In the genomic region with DNA sequence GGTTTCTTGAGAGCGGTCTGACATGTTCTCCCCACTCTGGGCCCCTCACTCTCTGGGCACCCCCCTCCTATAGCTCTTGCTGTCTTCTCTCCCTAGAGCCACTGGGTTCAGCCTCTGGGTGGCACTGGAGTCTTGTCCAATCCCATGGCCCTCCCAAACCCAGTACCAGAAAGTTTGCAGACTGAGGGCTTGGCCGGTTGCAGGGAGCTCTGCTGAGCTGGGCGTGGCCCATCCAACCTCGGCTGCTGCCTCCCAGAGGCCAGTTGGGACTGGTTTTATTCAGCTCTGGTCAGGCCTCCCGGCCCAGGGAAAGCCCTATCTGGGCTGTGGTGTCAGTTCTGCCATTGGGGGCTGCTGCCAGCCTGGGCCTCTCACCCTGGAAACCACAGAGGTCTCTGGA, we compare ENCODE assay signal across 1 cellular context.
TF ChIP-seq lines count a peak whose summit lies in the region.

No MANE protein-coding gene starts in this region.

TF ChIP-seq in H1, 55 proteins besides CTCF, POLR2A, EP300 and RAD21 (continued from another document):
- TF ChIP-seq, protein P1, sequence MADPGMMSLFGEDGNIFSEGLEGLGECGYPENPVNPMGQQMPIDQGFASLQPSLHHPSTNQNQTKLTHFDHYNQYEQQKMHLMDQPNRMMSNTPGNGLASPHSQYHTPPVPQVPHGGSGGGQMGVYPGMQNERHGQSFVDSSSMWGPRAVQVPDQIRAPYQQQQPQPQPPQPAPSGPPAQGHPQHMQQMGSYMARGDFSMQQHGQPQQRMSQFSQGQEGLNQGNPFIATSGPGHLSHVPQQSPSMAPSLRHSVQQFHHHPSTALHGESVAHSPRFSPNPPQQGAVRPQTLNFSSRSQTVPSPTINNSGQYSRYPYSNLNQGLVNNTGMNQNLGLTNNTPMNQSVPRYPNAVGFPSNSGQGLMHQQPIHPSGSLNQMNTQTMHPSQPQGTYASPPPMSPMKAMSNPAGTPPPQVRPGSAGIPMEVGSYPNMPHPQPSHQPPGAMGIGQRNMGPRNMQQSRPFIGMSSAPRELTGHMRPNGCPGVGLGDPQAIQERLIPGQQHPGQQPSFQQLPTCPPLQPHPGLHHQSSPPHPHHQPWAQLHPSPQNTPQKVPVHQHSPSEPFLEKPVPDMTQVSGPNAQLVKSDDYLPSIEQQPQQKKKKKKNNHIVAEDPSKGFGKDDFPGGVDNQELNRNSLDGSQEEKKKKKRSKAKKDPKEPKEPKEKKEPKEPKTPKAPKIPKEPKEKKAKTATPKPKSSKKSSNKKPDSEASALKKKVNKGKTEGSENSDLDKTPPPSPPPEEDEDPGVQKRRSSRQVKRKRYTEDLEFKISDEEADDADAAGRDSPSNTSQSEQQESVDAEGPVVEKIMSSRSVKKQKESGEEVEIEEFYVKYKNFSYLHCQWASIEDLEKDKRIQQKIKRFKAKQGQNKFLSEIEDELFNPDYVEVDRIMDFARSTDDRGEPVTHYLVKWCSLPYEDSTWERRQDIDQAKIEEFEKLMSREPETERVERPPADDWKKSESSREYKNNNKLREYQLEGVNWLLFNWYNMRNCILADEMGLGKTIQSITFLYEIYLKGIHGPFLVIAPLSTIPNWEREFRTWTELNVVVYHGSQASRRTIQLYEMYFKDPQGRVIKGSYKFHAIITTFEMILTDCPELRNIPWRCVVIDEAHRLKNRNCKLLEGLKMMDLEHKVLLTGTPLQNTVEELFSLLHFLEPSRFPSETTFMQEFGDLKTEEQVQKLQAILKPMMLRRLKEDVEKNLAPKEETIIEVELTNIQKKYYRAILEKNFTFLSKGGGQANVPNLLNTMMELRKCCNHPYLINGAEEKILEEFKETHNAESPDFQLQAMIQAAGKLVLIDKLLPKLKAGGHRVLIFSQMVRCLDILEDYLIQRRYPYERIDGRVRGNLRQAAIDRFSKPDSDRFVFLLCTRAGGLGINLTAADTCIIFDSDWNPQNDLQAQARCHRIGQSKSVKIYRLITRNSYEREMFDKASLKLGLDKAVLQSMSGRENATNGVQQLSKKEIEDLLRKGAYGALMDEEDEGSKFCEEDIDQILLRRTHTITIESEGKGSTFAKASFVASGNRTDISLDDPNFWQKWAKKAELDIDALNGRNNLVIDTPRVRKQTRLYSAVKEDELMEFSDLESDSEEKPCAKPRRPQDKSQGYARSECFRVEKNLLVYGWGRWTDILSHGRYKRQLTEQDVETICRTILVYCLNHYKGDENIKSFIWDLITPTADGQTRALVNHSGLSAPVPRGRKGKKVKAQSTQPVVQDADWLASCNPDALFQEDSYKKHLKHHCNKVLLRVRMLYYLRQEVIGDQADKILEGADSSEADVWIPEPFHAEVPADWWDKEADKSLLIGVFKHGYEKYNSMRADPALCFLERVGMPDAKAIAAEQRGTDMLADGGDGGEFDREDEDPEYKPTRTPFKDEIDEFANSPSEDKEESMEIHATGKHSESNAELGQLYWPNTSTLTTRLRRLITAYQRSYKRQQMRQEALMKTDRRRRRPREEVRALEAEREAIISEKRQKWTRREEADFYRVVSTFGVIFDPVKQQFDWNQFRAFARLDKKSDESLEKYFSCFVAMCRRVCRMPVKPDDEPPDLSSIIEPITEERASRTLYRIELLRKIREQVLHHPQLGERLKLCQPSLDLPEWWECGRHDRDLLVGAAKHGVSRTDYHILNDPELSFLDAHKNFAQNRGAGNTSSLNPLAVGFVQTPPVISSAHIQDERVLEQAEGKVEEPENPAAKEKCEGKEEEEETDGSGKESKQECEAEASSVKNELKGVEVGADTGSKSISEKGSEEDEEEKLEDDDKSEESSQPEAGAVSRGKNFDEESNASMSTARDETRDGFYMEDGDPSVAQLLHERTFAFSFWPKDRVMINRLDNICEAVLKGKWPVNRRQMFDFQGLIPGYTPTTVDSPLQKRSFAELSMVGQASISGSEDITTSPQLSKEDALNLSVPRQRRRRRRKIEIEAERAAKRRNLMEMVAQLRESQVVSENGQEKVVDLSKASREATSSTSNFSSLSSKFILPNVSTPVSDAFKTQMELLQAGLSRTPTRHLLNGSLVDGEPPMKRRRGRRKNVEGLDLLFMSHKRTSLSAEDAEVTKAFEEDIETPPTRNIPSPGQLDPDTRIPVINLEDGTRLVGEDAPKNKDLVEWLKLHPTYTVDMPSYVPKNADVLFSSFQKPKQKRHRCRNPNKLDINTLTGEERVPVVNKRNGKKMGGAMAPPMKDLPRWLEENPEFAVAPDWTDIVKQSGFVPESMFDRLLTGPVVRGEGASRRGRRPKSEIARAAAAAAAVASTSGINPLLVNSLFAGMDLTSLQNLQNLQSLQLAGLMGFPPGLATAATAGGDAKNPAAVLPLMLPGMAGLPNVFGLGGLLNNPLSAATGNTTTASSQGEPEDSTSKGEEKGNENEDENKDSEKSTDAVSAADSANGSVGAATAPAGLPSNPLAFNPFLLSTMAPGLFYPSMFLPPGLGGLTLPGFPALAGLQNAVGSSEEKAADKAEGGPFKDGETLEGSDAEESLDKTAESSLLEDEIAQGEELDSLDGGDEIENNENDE (IDR thresholded peaks at IDR 0.05; ENCODE audit: insufficient replicate concordance, low read length), result no peak
- TF ChIP-seq KDM4A (IDR thresholded peaks at IDR 0.05; ENCODE audit: low read depth, low read length, severe bottlenecking), result no peak
- TF ChIP-seq MAFK (IDR thresholded peaks at IDR 0.05; ENCODE audit: low read depth, low read length), result no peak
- no peak for TF ChIP-seq POLR2AphosphoS5 (IDR thresholded peaks at IDR 0.05; ENCODE audit: low read depth, low read length)
- no peak for TF ChIP-seq KDM1A (IDR thresholded peaks at IDR 0.05; ENCODE audit: borderline replicate concordance, low read length)
- TF ChIP-seq BRCA1 (IDR thresholded peaks at IDR 0.05; ENCODE audit: low read depth, low read length), result no peak
- TF ChIP-seq JUND (IDR thresholded peaks at IDR 0.05; ENCODE audit: low read length), result no peak
- TF ChIP-seq ASH2L (IDR thresholded peaks at IDR 0.05; ENCODE audit: low read length), result peak; percentile 22
- no peak for TF ChIP-seq RNF2 (IDR thresholded peaks at IDR 0.05; ENCODE audit: borderline replicate concordance, low read depth, low read length, missing control alignments, poor library complexity, severe bottlenecking)
- TF ChIP-seq JUN (IDR thresholded peaks at IDR 0.05; ENCODE audit: low read depth, low read length), result peak; percentile 59; the same call in 1 of the 2 replicates
TF ChIP-seq in H1: peak in this region for 3.
